ENCODE assay signal across 9 cellular contexts in genomic region chr9:18255158-18255629, GRCh38.
A peak's percentile ranks its signal among the peaks of the same experiment; 100 is the strongest.
DNase-seq lines count a peak whose midpoint lies in the region; ATAC-seq lines count a peak whose summit lies in the region.
"Had no signal": no experiment of that assay in that cellular context is flagged by ENCODE, and none has a peak within 500 bp of the region (broad histone marks: within the 10 kb centered on the region; RNA-seq: fewer than 3 reads in every experiment).

No MANE protein-coding gene starts in this region.

- no peak overlapping the region for H4K8ac ChIP-seq in mesendoderm (ENCODE audit: low read depth, low read length)

- H3K4ac ChIP-seq in mesendoderm (ENCODE audit: low read depth, low read length), result no peak overlapping the region

- no peak overlapping the region for H2AK5ac ChIP-seq in mesendoderm (ENCODE audit: low read length)

- H3K27me3 Mint-ChIP-seq in CD8-positive, alpha-beta memory T cell, result peaks cover 2 to 13% of the 10 kb centered on the region in 2 donors
- peaks cover 7% of the 10 kb centered on the region for H3K27me3 Mint-ChIP-seq in activated CD4-positive, alpha-beta memory T cell treated with anti-CD3 and anti-CD28 coated beads, Interleukin-2, amount 10 ng/mL, durations not matched to agents 7 days and 5 days
- H3K27me3 Mint-ChIP-seq in effector memory CD8-positive, alpha-beta T cell, result peaks cover 5 to 11% of the 10 kb centered on the region in 2 donors

- no peaks in the 10 kb centered on the region for H3K9me3 ChIP-seq in CD8-positive, alpha-beta memory T cell (ENCODE audit: low read length)

- no peak overlapping the region for H2BK5ac ChIP-seq in mesendoderm (ENCODE audit: low read length)

- no CpG with 5 or more reads among the region's 9 CpGs for WGBS in mesendoderm (ENCODE audit: extremely low coverage, insufficient coverage, low lambda C conversion rate)

- no peak overlapping the region for H2BK120ac ChIP-seq in mesendoderm (ENCODE audit: low read depth, low read length)

- CTCF ChIA-PET in CD8-positive, alpha-beta memory T cell (lab: Charles Lee), result interaction anchor here (0.7 to 3.1 kb wide), 8 partner anchors 11 to 1209 kb away, joined by 3 to 20 read pairs (median 9); no protein-coding TSS in a partner anchor
- CTCF ChIA-PET in activated CD4-positive, alpha-beta memory T cell treated with anti-CD3 and anti-CD28 coated beads, Interleukin-2, amount 10 ng/mL, durations not matched to agents 7 days and 5 days (lab: Charles Lee), result interaction anchor here (0.6 to 3.9 kb wide), 21 partner anchors 10 to 1281 kb away, joined by 3 to 23 read pairs (median 4); no protein-coding TSS in a partner anchor

- H3K9ac ChIP-seq in mesendoderm (ENCODE audit: low read length), result no peak overlapping the region

- no peak overlapping the region for H3K23ac ChIP-seq in mesendoderm (ENCODE audit: low read length)

- H3K4me1 ChIP-seq in CD8-positive, alpha-beta memory T cell (ENCODE audit: insufficient read depth, low read length), result no peaks in the 10 kb centered on the region
- H3K4me1 ChIP-seq in mesendoderm (ENCODE audit: control insufficient read depth, low read depth, low read length), result no peaks in the 10 kb centered on the region

- no peaks in the 10 kb centered on the region for H3K9me3 Mint-ChIP-seq in CD8-positive, alpha-beta memory T cell
- H3K9me3 Mint-ChIP-seq in activated CD4-positive, alpha-beta memory T cell treated with anti-CD3 and anti-CD28 coated beads, Interleukin-2, amount 10 ng/mL, durations not matched to agents 7 days and 5 days, result no peaks in the 10 kb centered on the region
- no peaks in the 10 kb centered on the region for H3K9me3 Mint-ChIP-seq in effector memory CD8-positive, alpha-beta T cell
- H3K9me3 Mint-ChIP-seq: activated naive CD4-positive, alpha-beta T cell treated with anti-CD3 and anti-CD28 coated beads, Interleukin-2, amount 50 U/mL, for 24 hours had no signal

- H2BK15ac ChIP-seq in mesendoderm (replicated peaks; ENCODE audit: low read depth), result no peak overlapping the region

- peaks cover 3% of the 10 kb centered on the region for H3K27me3 ChIP-seq in CD8-positive, alpha-beta memory T cell (ENCODE audit: insufficient read depth, low read length, poor library complexity, severe bottlenecking)
- H3K27me3 ChIP-seq in mesendoderm (ENCODE audit: insufficient read depth, low read length, poor library complexity), result no peaks in the 10 kb centered on the region

- H3K36me3 ChIP-seq in CD8-positive, alpha-beta memory T cell (ENCODE audit: insufficient read depth, low read length), result no peaks in the 10 kb centered on the region
- no peaks in the 10 kb centered on the region for H3K36me3 ChIP-seq in mesendoderm (ENCODE audit: control insufficient read depth, insufficient read depth, low read length)

- no peak overlapping the region for H4K5ac ChIP-seq in mesendoderm (ENCODE audit: low read length)

- H3K79me2 ChIP-seq in mesendoderm (ENCODE audit: control insufficient read depth, insufficient read depth, low read length), result no peaks in the 10 kb centered on the region

- peaks cover 0 to 8% (median 4%) of the 10 kb centered on the region in 3 donors for H3K4me1 Mint-ChIP-seq in CD8-positive, alpha-beta memory T cell
- H3K4me1 Mint-ChIP-seq in activated CD4-positive, alpha-beta memory T cell treated with anti-CD3 and anti-CD28 coated beads, Interleukin-2, amount 10 ng/mL, durations not matched to agents 7 days and 5 days, result no peaks in the 10 kb centered on the region
- H3K4me1 Mint-ChIP-seq in effector memory CD8-positive, alpha-beta T cell (ENCODE audit: low read depth in 2 of 2), result peaks cover 2 to 3% of the 10 kb centered on the region in 2 donors
- H3K4me1 Mint-ChIP-seq: activated naive CD4-positive, alpha-beta T cell treated with anti-CD3 and anti-CD28 coated beads, Interleukin-2, amount 50 U/mL, for 24 hours had no signal

- peak; percentile 45 to 69 (median 58) for DNase-seq in CD8-positive, alpha-beta memory T cell
- peak; percentile 44 for DNase-seq in NCI-H526 treated with DMSO at 0.1 percent for 48 hours (lab: John Stamatoyannopoulos, UW)
- DNase-seq in activated CD4-positive, alpha-beta memory T cell treated with anti-CD3 and anti-CD28 coated beads, Interleukin-2, amount 10 ng/mL, durations not matched to agents 7 days and 5 days, result peak; percentile 74
- peak; percentile 46 to 61 (median 55) for DNase-seq in effector memory CD8-positive, alpha-beta T cell
- DNase-seq in mesendoderm, result peak; percentile 82
- peak; percentile 26 to 32 for DNase-seq in stimulated activated CD8-positive, alpha-beta memory T cell treated with anti-CD3 and anti-CD28 coated beads, Interleukin-15, amount 100 ng/mL, for 48 hours (ENCODE audit: low read depth in 2 of 2)

- no peak overlapping the region for H3K56ac ChIP-seq in mesendoderm (ENCODE audit: low read length)

- peak overlapping the region in 1 of 8 donors; percentile 31 for H3K27ac Mint-ChIP-seq in CD8-positive, alpha-beta memory T cell
- H3K27ac Mint-ChIP-seq in activated CD4-positive, alpha-beta memory T cell treated with anti-CD3 and anti-CD28 coated beads, Interleukin-2, amount 10 ng/mL, durations not matched to agents 7 days and 5 days, result no peak overlapping the region
- H3K27ac Mint-ChIP-seq in effector memory CD8-positive, alpha-beta T cell, result no peak overlapping the region
- H3K27ac Mint-ChIP-seq: activated naive CD4-positive, alpha-beta T cell treated with anti-CD3 and anti-CD28 coated beads, Interleukin-2, amount 50 U/mL, for 24 hours had no signal

- H3K18ac ChIP-seq in mesendoderm (ENCODE audit: low read length), result no peak overlapping the region

- ATAC-seq in GM19397 (IDR thresholded peaks at IDR 0.05; ENCODE audit: unreplicated experiment) (peak; percentile 94), HG03460 (IDR thresholded peaks at IDR 0.05; ENCODE audit: unreplicated experiment) (peak; percentile 87)
- ATAC-seq in effector memory CD8-positive, alpha-beta T cell (replicated peaks), result peak; percentile 78

- no peak overlapping the region for H3K4me2 ChIP-seq in mesendoderm (ENCODE audit: low read length)

- H3K4me3 Mint-ChIP-seq in CD8-positive, alpha-beta memory T cell, result no peak overlapping the region
- no peak overlapping the region for H3K4me3 Mint-ChIP-seq in activated CD4-positive, alpha-beta memory T cell treated with anti-CD3 and anti-CD28 coated beads, Interleukin-2, amount 10 ng/mL, durations not matched to agents 7 days and 5 days
- H3K4me3 Mint-ChIP-seq in effector memory CD8-positive, alpha-beta T cell, result no peak overlapping the region
- H3K4me3 Mint-ChIP-seq: activated naive CD4-positive, alpha-beta T cell treated with anti-CD3 and anti-CD28 coated beads, Interleukin-2, amount 50 U/mL, for 24 hours had no signal

- no peak overlapping the region for H3K27ac ChIP-seq in CD8-positive, alpha-beta memory T cell (ENCODE audit: low read depth, low read length)
- no peak overlapping the region for H3K27ac ChIP-seq in mesendoderm (ENCODE audit: low read depth, low read length)

- H3K36me3 Mint-ChIP-seq in CD8-positive, alpha-beta memory T cell, result no peaks in the 10 kb centered on the region
- no peaks in the 10 kb centered on the region for H3K36me3 Mint-ChIP-seq in activated CD4-positive, alpha-beta memory T cell treated with anti-CD3 and anti-CD28 coated beads, Interleukin-2, amount 10 ng/mL, durations not matched to agents 7 days and 5 days (ENCODE audit: low read depth)
- H3K36me3 Mint-ChIP-seq in effector memory CD8-positive, alpha-beta T cell (ENCODE audit: insufficient read depth), result no peaks in the 10 kb centered on the region
- H3K36me3 Mint-ChIP-seq: activated naive CD4-positive, alpha-beta T cell treated with anti-CD3 and anti-CD28 coated beads, Interleukin-2, amount 50 U/mL, for 24 hours had no signal

- H3K79me1 ChIP-seq in mesendoderm (ENCODE audit: low read length), result no peaks in the 10 kb centered on the region

- POLR2A ChIA-PET in CD8-positive, alpha-beta memory T cell (lab: Charles Lee), result interaction anchor here (0.7 kb wide), 1 partner anchor 796 kb away, joined by 3 read pairs; no protein-coding TSS in a partner anchor
- POLR2A ChIA-PET in activated CD4-positive, alpha-beta memory T cell treated with anti-CD3 and anti-CD28 coated beads, Interleukin-2, amount 10 ng/mL, durations not matched to agents 7 days and 5 days (lab: Charles Lee), result no interaction called here

- H3K4me3 ChIP-seq in CD8-positive, alpha-beta memory T cell (ENCODE audit: low read length), result no peak overlapping the region
- H3K4me3 ChIP-seq in mesendoderm (ENCODE audit: low read length), result no peak overlapping the region

Comparison
In these comparisons a context has a peak if more than half of its experiments do, and no peak if none do; other contexts are left out.
1. DNase-seq: peak in every context shown above with its lines; median percentile 82 in mesendoderm; 74 in activated CD4-positive, alpha-beta memory T cell treated with anti-CD3 and anti-CD28 coated beads, Interleukin-2, amount 10 ng/mL, durations not matched to agents 7 days and 5 days; 58 in CD8-positive, alpha-beta memory T cell; 55 in effector memory CD8-positive, alpha-beta T cell; 44 in NCI-H526 treated with DMSO at 0.1 percent for 48 hours; 29 in stimulated activated CD8-positive, alpha-beta memory T cell treated with anti-CD3 and anti-CD28 coated beads, Interleukin-15, amount 100 ng/mL, for 48 hours.